ENCODE assay signal across 9 cellular contexts in genomic region chr14:104967414-104968152, GRCh38. TPM values are rescaled to one million over a fixed set of nuclear protein-coding genes. Genes with fewer than 3 reads are reported as not detected.
DNase-seq lines count a peak whose midpoint lies in the region; ATAC-seq, FAIRE-seq and TF ChIP-seq lines count a peak whose summit lies in the region.
"Had no signal": no experiment of that assay in that cellular context is flagged by ENCODE, and none has a peak within 500 bp of the region (broad histone marks: within the 10 kb centered on the region; RNA-seq: fewer than 3 reads in every experiment).

No MANE protein-coding gene starts in this region.

- CTCF ChIA-PET in Panc1 (lab: Charles Lee), result interaction anchor here (0.5 kb wide), 2 partner anchors 78 to 79 kb away, joined by 12 read pairs; no protein-coding TSS in a partner anchor

- in situ Hi-C loops in Panc1 (cut with HindIII; ENCODE audit: low pct_unique_long_range_greater_than_20kb, low sequenced_read_pairs), result no loop called here

- H3K27me3 ChIP-seq in Panc1 (ENCODE audit: control insufficient read depth, insufficient read depth, low read length), result no peaks in the 10 kb centered on the region
- H3K27me3 ChIP-seq in cardiac muscle cell, result no peaks in the 10 kb centered on the region
- no peaks in the 10 kb centered on the region for H3K27me3 ChIP-seq in pancreas

- H3K36me3 ChIP-seq in Panc1 (ENCODE audit: control insufficient read depth, insufficient read depth, low read length) (no peaks in the 10 kb centered on the region), cardiac muscle cell (no peaks in the 10 kb centered on the region), pancreas (no peaks in the 10 kb centered on the region)

- intact Hi-C loops in Panc1 (cut with micrococcal nuclease; ENCODE audit: unreplicated experiment) (loop anchor here (5.0 kb wide), 1 partner anchor 70 kb away; no protein-coding TSS in a partner anchor), pancreas (cut with DNase I) (no loop called here)

- H3K9me3 ChIP-seq in Panc1 (ENCODE audit: control insufficient read depth, insufficient read depth, low read depth, low read length) (no peaks in the 10 kb centered on the region), cardiac muscle cell (ENCODE audit: low read depth) (no peaks in the 10 kb centered on the region), pancreas (no peaks in the 10 kb centered on the region)

- H3K4me3 ChIP-seq in Panc1 (ENCODE audit: low read depth in 2 of 2, low read length in 2 of 2) (peak overlapping the region; percentile 65 to 77), cardiac muscle cell (no peak overlapping the region), pancreas (peak overlapping the region in 1 of 4 donors; percentile 23)

- H3K4me1 ChIP-seq in Panc1 (ENCODE audit: control insufficient read depth, insufficient read depth, low read length), result peaks cover 44% of the 10 kb centered on the region
- peaks cover 10% of the 10 kb centered on the region for H3K4me1 ChIP-seq in cardiac muscle cell (ENCODE audit: low read depth)
- H3K4me1 ChIP-seq in pancreas, result peaks cover 3 to 5% (median 4%) of the 10 kb centered on the region in 3 donors

- peak; percentile 42 for ATAC-seq in Panc1
- peak; percentile 22 to 34 (median 30) for ATAC-seq in pancreas
- no peak for ATAC-seq in GM18873 (IDR thresholded peaks at IDR 0.05; ENCODE audit: low FRiP score, unreplicated experiment)
- no peak for ATAC-seq in HG02623 (IDR thresholded peaks at IDR 0.05; ENCODE audit: unreplicated experiment)

- TF ChIP-seq CTCF in Panc1 (IDR thresholded peaks at IDR 0.05), result no peak
- no peak for TF ChIP-seq CTCF in cardiac muscle cell (IDR thresholded peaks at IDR 0.05; ENCODE audit: low read depth, low read length)
- TF ChIP-seq CTCF in pancreas (IDR thresholded peaks at IDR 0.05), result no peak

- no peak for FAIRE-seq in pancreas (lab: Jason Lieb, UNC)

- peak; percentile 56 for DNase-seq in COLO668 (lab: John Stamatoyannopoulos, UW; ENCODE audit: unreplicated experiment)
- no peak for DNase-seq in Panc1 (ENCODE audit: low read depth, low spot score)
- peak; percentile 49 to 62 for DNase-seq in cardiac muscle cell (ENCODE audit: low read depth in 1 of 2, low spot score in 1 of 2)
- DNase-seq in pancreas, result peak in 4 of 6 donors; percentile 23 to 64 (median 50)
- no peak for DNase-seq in GF-D8 (lab: John Stamatoyannopoulos, UW)
- DNase-seq in GDM1 (lab: John Stamatoyannopoulos, UW), result no peak

- no TSS peak for BruUV-seq in Panc1 (replicated peaks; lab: Mats Ljungman, UMichigan)

- POLR2A ChIA-PET in Panc1 (lab: Charles Lee), result interaction anchor here (0.6 kb wide), 1 partner anchor 162 kb away, joined by 3 read pairs; no protein-coding TSS in a partner anchor

- H3K27ac ChIP-seq in Panc1 (ENCODE audit: low read length) (peak overlapping the region; percentile 93), cardiac muscle cell (no peak overlapping the region), pancreas (peak overlapping the region in 1 of 4 donors; percentile 30)

- 21 to 28% methylated on average over 35 of the region's 35 CpGs for WGBS in pancreas, 2 donors

RNA-seq across cellular contexts. Expression of gene AHNAK2, which starts 10.6 kb away (rescaled TPM):
- total RNA-seq in Panc1 (2021; ENCODE audit: unreplicated experiment) (223 TPM), cardiac muscle cell (59.3 and 78.0 TPM in 2 replicates), pancreas (1 to 10 TPM in 5 of 6 donors, under 1 TPM in 1; 0.75 to 2.4 (median 1.5) TPM)
- 148 TPM for polyA plus RNA-seq in Panc1 (2012; ENCODE audit: insufficient read length)
- polyA plus RNA-seq in cardiac muscle cell (17.8 and 18.8 TPM in 2 replicates), pancreas (1 to 10 TPM; 1.3 to 1.4 TPM)

RNA-seq across cellular contexts. Expression of gene CLBA1, which starts 18.0 kb away (rescaled TPM):
- total RNA-seq in Panc1 (2021; ENCODE audit: unreplicated experiment) (13.8 TPM), cardiac muscle cell (15.5 and 20.9 TPM in 2 replicates), pancreas (1 to 10 TPM; 4.7 to 8.3 (median 6.4) TPM)
- 11.9 TPM for polyA plus RNA-seq in Panc1 (2012; ENCODE audit: insufficient read length)
- polyA plus RNA-seq in cardiac muscle cell (13.4 and 20.4 TPM in 2 replicates), pancreas (10 to 100 TPM; 23.6 to 32.5 TPM)

RNA-seq across cellular contexts. Expression of gene PLD4, which starts 42.9 kb away (rescaled TPM):
- total RNA-seq in Panc1 (2021; ENCODE audit: unreplicated experiment) (0.15 TPM), cardiac muscle cell (0.11 and 0.54 TPM in 2 replicates), pancreas (10 to 100 TPM in 1 of 6 donors, 1 to 10 TPM in 2, under 1 TPM in 3; 0.19 to 12.5 (median 0.91) TPM)
- not detected for polyA plus RNA-seq in Panc1 (2012; ENCODE audit: insufficient read length)
- polyA plus RNA-seq in cardiac muscle cell (0.07 and 1.7 TPM in 2 replicates), pancreas (under 1 TPM; 0.49 to 0.52 TPM)
- total RNA-seq: M059J had no signal

RNA-seq across cellular contexts. Expression of gene CDCA4, which starts 53.3 kb away (rescaled TPM):
- total RNA-seq in Panc1 (2021; ENCODE audit: unreplicated experiment) (39.9 TPM), cardiac muscle cell (36.7 and 47.7 TPM in 2 replicates), pancreas (1 to 10 TPM; 1.2 to 3.5 (median 2.6) TPM)
- polyA plus RNA-seq in Panc1 (2012; ENCODE audit: insufficient read length), result 32.9 TPM
- polyA plus RNA-seq in cardiac muscle cell (34.5 and 46.0 TPM in 2 replicates), pancreas (1 to 10 TPM; 3.1 to 3.3 TPM)

Comparison
In these comparisons a context has a peak if more than half of its experiments do, and no peak if none do; other contexts are left out.
1. DNase-seq: peak in COLO668 (single experiment), cardiac muscle cell (2 of 2) and pancreas (4 of 6); none in Panc1 (single experiment), GF-D8 (single experiment) and GDM1 (single experiment).
2. ATAC-seq: peak in Panc1 (single experiment) and pancreas (4 of 4); none in GM18873 (single experiment) and HG02623 (single experiment).
3. RNA of gene AHNAK2, which starts 10.6 kb away (total RNA-seq): 223 TPM in Panc1 (single experiment) and 59.3 to 78.0 TPM in cardiac muscle cell; 0.75 to 2.4 TPM in pancreas; every median in the first group is over 10 times any median in the second.